8 cellular contexts compared by ENCODE assay signal in genomic region chr20:3046677-3047462, GRCh38. TPM values are rescaled to one million over a fixed set of nuclear protein-coding genes. Genes with fewer than 3 reads are reported as not detected.
DNase-seq lines count a peak whose midpoint lies in the region; ATAC-seq and TF ChIP-seq lines count a peak whose summit lies in the region.

No MANE protein-coding gene starts in this region.

- H3K4me3 Mint-ChIP-seq in Calu3 (ENCODE audit: low read depth, unreplicated experiment), result peak overlapping the region; percentile 97
- H3K4me3 Mint-ChIP-seq in endodermal cell, result peak overlapping the region; percentile 90
- H3K4me3 Mint-ChIP-seq in natural killer cell treated with Interleukin-12 subunit alpha and Interleukin-12 subunit beta and Interleukin-15 and Interleukin-18, amount 100 ng/mL, for 72 hours, result peak overlapping the region; percentile 96

- no TSS peak for BruUV-seq in Calu3 (replicated peaks; lab: Mats Ljungman, UMichigan)

- POLR2A ChIA-PET in RWPE1 (lab: Yijun Ruan, JAX; ENCODE audit: low non-redundant PET), result no interaction called here

- H3K27ac ChIP-seq in RWPE1 (peak overlapping the region; percentile 80), endodermal cell (ENCODE audit: low read depth, low read length) (no peak overlapping the region)

- H3K36me3 Mint-ChIP-seq in Calu3 (ENCODE audit: insufficient read depth, unreplicated experiment) (peaks cover 25% of the 10 kb centered on the region), endodermal cell (ENCODE audit: low read depth) (peaks cover 36% of the 10 kb centered on the region)
- peaks cover 7% of the 10 kb centered on the region for H3K36me3 Mint-ChIP-seq in natural killer cell treated with Interleukin-12 subunit alpha and Interleukin-12 subunit beta and Interleukin-15 and Interleukin-18, amount 100 ng/mL, for 72 hours

- H3K36me3 ChIP-seq in endodermal cell (ENCODE audit: control insufficient read depth, insufficient read depth, low read length), result peaks cover 25% of the 10 kb centered on the region

- peaks cover 3% of the 10 kb centered on the region for H3K4me1 ChIP-seq in endodermal cell (ENCODE audit: control insufficient read depth, insufficient read depth, low read length)

- CTCF ChIA-PET in Calu3 (lab: Charles Lee) (no interaction called here), RWPE1 (lab: Yijun Ruan, JAX) (interaction anchor here (0.9 kb wide), 1 partner anchor 181 kb away, joined by 3 read pairs; no protein-coding TSS in a partner anchor)

- intact Hi-C loops in Calu3 (cut with micrococcal nuclease; ENCODE audit: unreplicated experiment), result no loop called here

- WGBS in endodermal cell (ENCODE audit: insufficient coverage in 1 of 2, insufficient read length in 1 of 2), 2 experiments, result 43 to 54% methylated on average over 26 to 39 of the region's 39 CpGs

- no peaks in the 10 kb centered on the region for H3K9me3 ChIP-seq in endodermal cell (ENCODE audit: control insufficient read depth, low read length)

- H3K27me3 Mint-ChIP-seq in Calu3 (ENCODE audit: unreplicated experiment) (no peaks in the 10 kb centered on the region), endodermal cell (ENCODE audit: insufficient read depth) (no peaks in the 10 kb centered on the region)
- H3K27me3 Mint-ChIP-seq in natural killer cell treated with Interleukin-12 subunit alpha and Interleukin-12 subunit beta and Interleukin-15 and Interleukin-18, amount 100 ng/mL, for 72 hours, result no peaks in the 10 kb centered on the region

- no peak for TF ChIP-seq CTCF in Calu3 (IDR thresholded peaks at IDR 0.05; ENCODE audit: unreplicated experiment)
- no peak for TF ChIP-seq CTCF in RWPE1 (conservative IDR thresholded peaks at IDR 0.05; ENCODE audit: low read depth)
- no peak for TF ChIP-seq CTCF in endodermal cell (conservative IDR thresholded peaks at IDR 0.05)

- peak overlapping the region; percentile 66 for H3K9ac ChIP-seq in endodermal cell (ENCODE audit: extremely low read depth, low read length, poor library complexity, severe bottlenecking)

- H3K27ac Mint-ChIP-seq in Calu3 (ENCODE audit: unreplicated experiment), result no peak overlapping the region
- H3K27ac Mint-ChIP-seq in endodermal cell, result peak overlapping the region; percentile 21
- H3K27ac Mint-ChIP-seq in natural killer cell treated with Interleukin-12 subunit alpha and Interleukin-12 subunit beta and Interleukin-15 and Interleukin-18, amount 100 ng/mL, for 72 hours, result peak overlapping the region in 1 of 2 donors; percentile 17

- DNase-seq in Calu3, result peak; percentile 24
- DNase-seq in HT-29 (ENCODE audit: low spot score), result peak; percentile 33
- DNase-seq in RWPE1 (ENCODE audit: low spot score), result peak; percentile 63
- DNase-seq in endodermal cell, result peak; percentile 81
- no peak for DNase-seq in natural killer cell treated with Interleukin-12 subunit alpha and Interleukin-12 subunit beta and Interleukin-15 and Interleukin-18, amount 100 ng/mL, for 72 hours (ENCODE audit: low spot score)
- no peak for DNase-seq in NCI-H446 treated with DMSO at 0.1 percent for 48 hours (lab: John Stamatoyannopoulos, UW)
- DNase-seq in dedifferentiated amniotic fluid mesenchymal stem cell (ENCODE audit: extremely low spot score), result no peak

- H3K4me1 Mint-ChIP-seq in Calu3 (ENCODE audit: low read depth, unreplicated experiment) (peaks cover 14% of the 10 kb centered on the region), endodermal cell (peaks cover 18% of the 10 kb centered on the region)
- H3K4me1 Mint-ChIP-seq in natural killer cell treated with Interleukin-12 subunit alpha and Interleukin-12 subunit beta and Interleukin-15 and Interleukin-18, amount 100 ng/mL, for 72 hours (ENCODE audit: low read depth in 2 of 2), result peaks cover 17 to 18% of the 10 kb centered on the region in 2 donors

- H3K27me3 ChIP-seq in endodermal cell (ENCODE audit: control insufficient read depth, insufficient read depth, low read length, poor library complexity, severe bottlenecking), result no peaks in the 10 kb centered on the region

- H3K9me3 Mint-ChIP-seq in Calu3 (ENCODE audit: low read depth, unreplicated experiment), result no peaks in the 10 kb centered on the region
- no peaks in the 10 kb centered on the region for H3K9me3 Mint-ChIP-seq in endodermal cell
- no peaks in the 10 kb centered on the region for H3K9me3 Mint-ChIP-seq in natural killer cell treated with Interleukin-12 subunit alpha and Interleukin-12 subunit beta and Interleukin-15 and Interleukin-18, amount 100 ng/mL, for 72 hours

- H3K4me3 ChIP-seq in endodermal cell (ENCODE audit: low read length), result peak overlapping the region; percentile 95

- no peak for ATAC-seq in natural killer cell treated with Interleukin-12 subunit alpha and Interleukin-12 subunit beta and Interleukin-15 and Interleukin-18, amount 100 ng/mL, for 72 hours
- ATAC-seq in HG03039 (IDR thresholded peaks at IDR 0.05; ENCODE audit: unreplicated experiment), result no peak

RNA-seq across cellular contexts. Expression of gene MRPS26, which starts 1.0 kb away (rescaled TPM):
- total RNA-seq in Calu3 (2022) (30.7 and 35.6 TPM in 2 replicates), endodermal cell (10 to 100 TPM; 75.1 to 87.7 TPM)
- total RNA-seq in HT-29 (2014; rRNA removed; shearing (Covaris generic)), result 150 and 154 TPM in 2 replicates
- polyA plus RNA-seq in endodermal cell (2013, experiment 1 of 2), result 62.9 TPM
- polyA plus RNA-seq in endodermal cell (2013, experiment 2 of 2), result 61.7 TPM
- total RNA-seq in natural killer cell treated with Interleukin-12 subunit alpha and Interleukin-12 subunit beta and Interleukin-15 and Interleukin-18, amount 100 ng/mL, for 72 hours, result 10 to 100 TPM; 31.2 to 56.6 TPM

RNA-seq across cellular contexts. Expression of gene GNRH2, which starts 3.4 kb away (rescaled TPM):
- total RNA-seq in Calu3 (2022) (0.50 and 1.7 TPM in 2 replicates), endodermal cell (1 to 10 TPM in 1 of 2 donors, not detected in 1; 2.5 TPM)
- total RNA-seq in HT-29 (2014; rRNA removed; shearing (Covaris generic)), result not detected in 2 replicates
- not detected for polyA plus RNA-seq in endodermal cell (2013, experiment 1 of 2)
- not detected for polyA plus RNA-seq in endodermal cell (2013, experiment 2 of 2)
- 1 to 10 TPM; 2.1 to 3.2 TPM for total RNA-seq in natural killer cell treated with Interleukin-12 subunit alpha and Interleukin-12 subunit beta and Interleukin-15 and Interleukin-18, amount 100 ng/mL, for 72 hours

RNA-seq across cellular contexts. Expression of gene OXT, which starts 24.6 kb away (rescaled TPM):
- total RNA-seq in Calu3 (2022) (not detected in 2 replicates), endodermal cell (not detected)
- total RNA-seq in HT-29 (2014; rRNA removed; shearing (Covaris generic)), result not detected in 2 replicates
- polyA plus RNA-seq in endodermal cell (2013, experiment 1 of 2), result not detected
- polyA plus RNA-seq in endodermal cell (2013, experiment 2 of 2), result not detected
- not detected for total RNA-seq in natural killer cell treated with Interleukin-12 subunit alpha and Interleukin-12 subunit beta and Interleukin-15 and Interleukin-18, amount 100 ng/mL, for 72 hours

RNA-seq across cellular contexts. Expression of gene AVP, which starts 37.7 kb away (rescaled TPM):
- total RNA-seq in Calu3 (2022) (not detected in 2 replicates), endodermal cell (not detected)
- not detected in 2 replicates for total RNA-seq in HT-29 (2014; rRNA removed; shearing (Covaris generic))
- polyA plus RNA-seq in endodermal cell (2013, experiment 1 of 2), result not detected
- polyA plus RNA-seq in endodermal cell (2013, experiment 2 of 2), result not detected
- total RNA-seq in natural killer cell treated with Interleukin-12 subunit alpha and Interleukin-12 subunit beta and Interleukin-15 and Interleukin-18, amount 100 ng/mL, for 72 hours, result not detected

Comparison
In these comparisons a context has a peak if more than half of its experiments do, and no peak if none do; other contexts are left out.
1. DNase-seq: peak in Calu3 (single experiment), HT-29 (single experiment), RWPE1 (single experiment) and endodermal cell (single experiment); none in natural killer cell treated with Interleukin-12 subunit alpha and Interleukin-12 subunit beta and Interleukin-15 and Interleukin-18, amount 100 ng/mL, for 72 hours (single experiment), NCI-H446 treated with DMSO at 0.1 percent for 48 hours (single experiment) and dedifferentiated amniotic fluid mesenchymal stem cell (single experiment).
2. Peak in every context shown above with its lines, with median percentiles within 50 percentile points of each other: H3K4me3 Mint-ChIP-seq.